ENCODE assay signal across 22 cellular contexts in the genomic region with DNA sequence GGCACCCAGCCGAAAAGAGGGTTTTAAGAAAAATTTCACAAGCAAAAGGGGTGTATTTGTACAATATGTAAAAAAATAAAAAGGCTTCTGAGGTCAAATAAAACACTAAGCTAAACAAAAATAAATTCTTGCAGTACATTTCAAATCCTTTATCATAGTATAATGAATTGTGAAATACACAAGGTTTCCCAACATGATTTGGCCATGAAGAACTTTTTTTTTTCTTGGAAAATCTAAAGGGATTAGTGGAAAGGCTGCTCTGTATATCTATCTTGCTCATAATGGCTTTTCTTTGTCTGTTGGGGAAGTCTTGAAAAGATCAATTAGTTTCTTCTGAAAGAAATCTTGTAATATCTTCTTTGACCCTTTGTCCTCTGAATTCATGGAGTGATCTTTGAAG.
A peak's percentile ranks its signal among the peaks of the same experiment; 100 is the strongest.
DNase-seq lines count a peak whose midpoint lies in the region; ATAC-seq and TF ChIP-seq lines count a peak whose summit lies in the region.
"Had no signal": no experiment of that assay in that cellular context is flagged by ENCODE, and none has a peak within 500 bp of the region (broad histone marks: within the 10 kb centered on the region; RNA-seq: fewer than 3 reads in every experiment).

No MANE protein-coding gene starts in this region.

- H3K27me3 ChIP-seq in heart left ventricle = no peaks in the 10 kb centered on the region
- no peaks in the 10 kb centered on the region for H3K27me3 ChIP-seq in subcutaneous abdominal adipose tissue (ENCODE audit: control insufficient read depth in 5 of 5, insufficient read depth in 4 of 5, low read length in 5 of 5)
- H3K27me3 ChIP-seq: BE2C, SJSA1 had no signal

- H3K36me3 ChIP-seq in heart left ventricle = no peaks in the 10 kb centered on the region
- no peaks in the 10 kb centered on the region for H3K36me3 ChIP-seq in subcutaneous abdominal adipose tissue (ENCODE audit: control insufficient read depth in 5 of 5, insufficient read depth in 5 of 5, low read length in 5 of 5)
- H3K36me3 ChIP-seq: BE2C, HAP-1, SJSA1 had no signal

- 91 to 96% (median 93%) methylated on average over 1 of the region's 1 CpG for WGBS in heart left ventricle, 4 donors

- intact Hi-C loops in left cardiac atrium (cut with DNase I) (no loop called here), heart left ventricle (cut with DNase I) (no loop called here)

- H3K9me3 ChIP-seq in heart left ventricle (no peaks in the 10 kb centered on the region), subcutaneous abdominal adipose tissue (ENCODE audit: control insufficient read depth in 5 of 5, low read length in 5 of 5) (no peaks in the 10 kb centered on the region)
- H3K9me3 ChIP-seq: BE2C, HAP-1, SJSA1 had no signal

- DNase-seq in left cardiac atrium = no peak
- DNase-seq in heart left ventricle = no peak
- peak; percentile 35 for DNase-seq in dedifferentiated amniotic fluid mesenchymal stem cell (ENCODE audit: extremely low spot score)
- DNase-seq in fibroblast of the aortic adventitia (ENCODE audit: low read depth) = peak; percentile 82
- no peak for DNase-seq in NCI-H1436 treated with DMSO at 0.1 percent for 48 hours (lab: John Stamatoyannopoulos, UW)
- no peak for DNase-seq in AML-193 (lab: John Stamatoyannopoulos, UW)
- DNase-seq in T-helper 1 cell = no peak
- DNase-seq: BE2C, DMS 273 treated with DMSO at 0.1 percent for 48 hours, DMS79 treated with DMSO at 0.1 percent for 48 hours, KG1, NCI-H1694 treated with DMSO at 0.1 percent for 48 hours, NCI-H2081 treated with DMSO at 0.1 percent for 48 hours, NCI-H2171 treated with DMSO at 0.1 percent for 48 hours, NCI-H524 treated with DMSO at 0.1 percent for 48 hours, NCI-H82 had no signal

- H3K9ac ChIP-seq in subcutaneous abdominal adipose tissue (ENCODE audit: low read length in 5 of 5) = no peak overlapping the region

- no peak for TF ChIP-seq POLR2A in heart left ventricle (IDR thresholded peaks at IDR 0.05)

- TF ChIP-seq CTCF in heart left ventricle (IDR thresholded peaks at IDR 0.05) = no peak
- TF ChIP-seq CTCF in fibroblast of the aortic adventitia (IDR thresholded peaks at IDR 0.05; ENCODE audit: insufficient read depth, low read length) = no peak

- H3K4me3 ChIP-seq in heart left ventricle (no peak overlapping the region), fibroblast of the aortic adventitia (ENCODE audit: low read depth, low read length) (no peak overlapping the region), subcutaneous abdominal adipose tissue (ENCODE audit: low read depth in 1 of 5, low read length in 5 of 5) (no peak overlapping the region)
- H3K4me3 ChIP-seq: GM12878, GM23338, HAP-1, SJSA1 had no signal

- ATAC-seq in left cardiac atrium = peak; percentile 46 to 48
- no peak for ATAC-seq in heart left ventricle
- ATAC-seq: GM12878, GM23338, Panc1 had no signal

- H3K4me1 ChIP-seq in heart left ventricle = peaks cover 0 to 10% (median 0%) of the 10 kb centered on the region in 12 donors
- peaks cover 0 to 49% (median 32%) of the 10 kb centered on the region in 5 donors for H3K4me1 ChIP-seq in subcutaneous abdominal adipose tissue (ENCODE audit: control insufficient read depth in 5 of 5, insufficient read depth in 5 of 5, low read length in 5 of 5)
- H3K4me1 ChIP-seq: BE2C, HAP-1 had no signal

- H3K27ac ChIP-seq in heart left ventricle = no peak overlapping the region
- peak overlapping the region; percentile 69 for H3K27ac ChIP-seq in subcutaneous abdominal adipose tissue (ENCODE audit: low read depth, low read length)
- H3K27ac ChIP-seq: SJSA1 had no signal

Comparison
In these comparisons a context has a peak if more than half of its experiments do, and no peak if none do; other contexts are left out.
1. ATAC-seq: peak in left cardiac atrium (2 of 2); none in heart left ventricle (0 of 4).
2. DNase-seq: peak in dedifferentiated amniotic fluid mesenchymal stem cell (single experiment) and fibroblast of the aortic adventitia (single experiment); none in left cardiac atrium (single experiment), heart left ventricle (0 of 5), NCI-H1436 treated with DMSO at 0.1 percent for 48 hours (single experiment), AML-193 (0 of 2) and T-helper 1 cell (0 of 5).